Comparison of ENCODE assay signal across 27 cellular contexts in genomic region chr11:73860202-73860601, GRCh38.
"Had no signal": no experiment of that assay in that cellular context is flagged by ENCODE, and none has a peak within 500 bp of the region (broad histone marks: within the 10 kb centered on the region; RNA-seq: fewer than 3 reads in every experiment).

No MANE protein-coding gene starts in this region.

- H3K27ac Mint-ChIP-seq: immature natural killer cell; mesothelial cell of epicardium; natural killer cell; progenitor cell of endocrine pancreas; stimulated activated memory B cell treated with anti-CD40 and anti-IgM and Interleukin-4, amounts not matched to agents 10 μg/mL and 1 μg/mL and 100 μg/mL, for 72 hours; type B pancreatic cell had no signal

- H3K27ac ChIP-seq: left lung, lower lobe of right lung, ovary, right atrium auricular region, right lobe of liver, tibial nerve, uterus had no signal

- H3K9me3 ChIP-seq: left lung, lower lobe of right lung, ovary, right atrium auricular region, right lobe of liver, tibial nerve, uterus had no signal

- H3K4me1 Mint-ChIP-seq: immature natural killer cell; naive B cell; natural killer cell; stimulated activated memory B cell treated with anti-CD40 and anti-IgM and Interleukin-4, amounts not matched to agents 10 μg/mL and 1 μg/mL and 100 μg/mL, for 72 hours; stimulated activated naive CD8-positive, alpha-beta T cell treated with anti-CD3 and anti-CD28 coated beads, Interleukin-15, amount 100 ng/mL, for 72 hours had no signal

- H3K27me3 Mint-ChIP-seq: naive B cell; progenitor cell of endocrine pancreas; stimulated activated memory B cell treated with anti-CD40 and anti-IgM and Interleukin-4, amounts not matched to agents 10 μg/mL and 1 μg/mL and 100 μg/mL, for 72 hours; stimulated activated naive CD8-positive, alpha-beta T cell treated with anti-CD3 and anti-CD28 coated beads, Interleukin-15, amount 100 ng/mL, for 72 hours; type B pancreatic cell had no signal

- ATAC-seq: left colon; left lung; lower lobe of right lung; natural killer cell; right lobe of liver; stimulated activated memory B cell treated with anti-CD40 and anti-IgM and Interleukin-4, amounts not matched to agents 10 μg/mL and 1 μg/mL and 100 μg/mL, for 72 hours; stimulated activated naive CD8-positive, alpha-beta T cell treated with anti-CD3 and anti-CD28 coated beads, Interleukin-15, amount 100 ng/mL, for 72 hours had no signal

- H3K4me1 ChIP-seq: left lung, lower lobe of right lung, right lobe of liver, uterus had no signal

- H3K4me3 Mint-ChIP-seq: immature natural killer cell; mesothelial cell of epicardium; naive B cell; natural killer cell; stimulated activated memory B cell treated with anti-CD40 and anti-IgM and Interleukin-4, amounts not matched to agents 10 μg/mL and 1 μg/mL and 100 μg/mL, for 72 hours; stimulated activated naive CD8-positive, alpha-beta T cell treated with anti-CD3 and anti-CD28 coated beads, Interleukin-15, amount 100 ng/mL, for 72 hours; type B pancreatic cell had no signal

- H3K9me3 Mint-ChIP-seq: immature natural killer cell; mesothelial cell of epicardium; naive B cell; natural killer cell; stimulated activated memory B cell treated with anti-CD40 and anti-IgM and Interleukin-4, amounts not matched to agents 10 μg/mL and 1 μg/mL and 100 μg/mL, for 72 hours; stimulated activated naive CD8-positive, alpha-beta T cell treated with anti-CD3 and anti-CD28 coated beads, Interleukin-15, amount 100 ng/mL, for 72 hours; type B pancreatic cell had no signal

- H3K4me3 ChIP-seq: left lung, lower lobe of right lung, ovary, right atrium auricular region, right lobe of liver, smooth muscle cell, tibial nerve, uterus had no signal

- H3K36me3 ChIP-seq: ovary, uterus had no signal

- DNase-seq: hypothalamus; immature natural killer cell; kidney; left colon; left lung; lower lobe of right lung; mammary epithelial cell; mesendoderm; naive B cell; natural killer cell; ovary; right lobe of liver; stimulated activated CD4-positive, alpha-beta T cell treated with anti-CD3 and anti-CD28 coated beads, Interleukin-1b, Interleukin-23, amount 100 ng/mL, for 48 hours; stimulated activated CD4-positive, alpha-beta T cell treated with anti-CD3 and anti-CD28 coated beads, Interleukin-2, amount 100 ng/mL, for 48 hours; stimulated activated CD4-positive, alpha-beta T cell treated with anti-CD3 and anti-CD28 coated beads, Interleukin-4, amount 100 ng/mL, for 4 hours; stimulated activated CD8-positive, alpha-beta memory T cell treated with anti-CD3 and anti-CD28 coated beads, Interleukin-4, amount 100 ng/mL, for 48 hours; stimulated activated naive CD4-positive, alpha-beta T cell treated with Interleukin-2 at 50 U/mL for 16 hours; stimulated activated naive CD8-positive, alpha-beta T cell treated with anti-CD3 and anti-CD28 coated beads, Interleukin-15, amount 100 ng/mL, for 72 hours; substantia nigra; uterus had no signal

- H3K4me2 ChIP-seq: smooth muscle cell had no signal

- H3K27me3 ChIP-seq: left lung, ovary, right atrium auricular region, right lobe of liver, tibial nerve, uterus had no signal
